Comparison of ENCODE assay signal across 31 cellular contexts in genomic region chrX:112644713-112645112, GRCh38. TPM values are rescaled to one million over a fixed set of nuclear protein-coding genes. Genes with fewer than 3 reads are reported as not detected.
"Had no signal": no experiment of that assay in that cellular context is flagged by ENCODE, and none has a peak within 500 bp of the region (broad histone marks: within the 10 kb centered on the region; RNA-seq: fewer than 3 reads in every experiment).

No MANE protein-coding gene starts in this region.

- H3K36me3 Mint-ChIP-seq: naive B cell had no signal

- H3K4me3 Mint-ChIP-seq: activated B cell treated with CpG ODN at 0.5 μM for 24 hours; activated CD4-positive, alpha-beta memory T cell treated with anti-CD3 and anti-CD28 coated beads for 36 hours; activated naive CD8-positive, alpha-beta T cell; activated T-cell treated with anti-CD3 and anti-CD28 coated beads, Interleukin-2, amount 50 U/mL, for 4 hours; naive B cell; stimulated activated naive B cell treated with anti-CD40 and anti-IgM and Interleukin-4, amounts not matched to agents 10 μg/mL and 1 μg/mL and 100 μg/mL, for 72 hours; T-helper 2 cell treated with Interferon-gamma antibody and Interleukin-4, amounts not matched to agents 5 μg/mL and 100 μg/mL, for 36 hours had no signal

- H3K4me1 Mint-ChIP-seq: activated B cell treated with CpG ODN at 0.5 μM for 24 hours, naive B cell had no signal

- DNase-seq: activated B cell treated with CpG ODN at 0.5 μM for 24 hours; activated CD4-positive, alpha-beta memory T cell treated with anti-CD3 and anti-CD28 coated beads for 36 hours; activated T-cell treated with anti-CD3 and anti-CD28 coated beads, Interleukin-2, amount 50 U/mL, for 4 hours; brain microvascular endothelial cell; foreskin fibroblast; head of caudate nucleus; hippocampal formation; left cardiac atrium; left ventricle myocardium superior; mammary epithelial cell; naive B cell; ovary; retina; sigmoid colon; stimulated activated CD4-positive, alpha-beta T cell treated with anti-CD3 and anti-CD28 coated beads, Interleukin-15, amount 100 ng/mL, for 24 hours; stimulated activated CD4-positive, alpha-beta T cell treated with anti-CD3 and anti-CD28 coated beads, Interleukin-2, amount 100 ng/mL, for 24 hours; stimulated activated naive B cell treated with anti-CD40 and anti-IgM and Interleukin-4, amounts not matched to agents 10 μg/mL and 1 μg/mL and 100 μg/mL, for 72 hours; T-helper 1 cell; trophoblast cell had no signal

- H3K4me3 ChIP-seq: ascending aorta, ovary, prostate gland, sigmoid colon, smooth muscle cell, thoracic aorta had no signal

- H3K27ac Mint-ChIP-seq: activated B cell treated with CpG ODN at 0.5 μM for 24 hours; activated CD4-positive, alpha-beta memory T cell treated with anti-CD3 and anti-CD28 coated beads for 36 hours; activated naive CD8-positive, alpha-beta T cell; activated T-helper 2 cell treated with anti-CD3 and anti-CD28 coated beads, Interferon-gamma antibody, Interleukin-2, Interleukin-4, amounts not matched to agents 10 μg/mL and 5 μg/mL and 100 μg/mL, durations not matched to agents 14 hours and 24 hours and 36 hours; naive B cell; stimulated activated naive B cell treated with anti-CD40 and anti-IgM and Interleukin-4, amounts not matched to agents 10 μg/mL and 1 μg/mL and 100 μg/mL, for 72 hours; T-helper 2 cell treated with Interferon-gamma antibody and Interleukin-4, amounts not matched to agents 5 μg/mL and 100 μg/mL, for 36 hours had no signal

- H3K27ac ChIP-seq: ascending aorta, brain microvascular endothelial cell, ovary, prostate gland, sigmoid colon, thoracic aorta had no signal

- FAIRE-seq: endothelial cell of umbilical vein, keratinocyte, urothelium cell line had no signal

- H3K4me1 ChIP-seq: ascending aorta, prostate gland, sigmoid colon had no signal

- H3K27me3 ChIP-seq: ascending aorta, brain microvascular endothelial cell, ovary, sigmoid colon had no signal

- H3K27me3 Mint-ChIP-seq: activated B cell treated with CpG ODN at 0.5 μM for 24 hours; activated CD4-positive, alpha-beta memory T cell treated with anti-CD3 and anti-CD28 coated beads for 36 hours; activated naive CD8-positive, alpha-beta T cell; naive B cell had no signal

- H3K9me3 Mint-ChIP-seq: T-helper 2 cell treated with Interferon-gamma antibody and Interleukin-4, amounts not matched to agents 5 μg/mL and 100 μg/mL, for 36 hours had no signal

- H3K36me3 ChIP-seq: ascending aorta, brain microvascular endothelial cell, ovary, prostate gland, sigmoid colon, thoracic aorta had no signal

- ATAC-seq: activated T-cell treated with anti-CD3 and anti-CD28 coated beads, Interleukin-2, amount 50 U/mL, for 4 hours; left cardiac atrium; left ventricle myocardium superior; stimulated activated naive B cell treated with anti-CD40 and anti-IgM and Interleukin-4, amounts not matched to agents 10 μg/mL and 1 μg/mL and 100 μg/mL, for 72 hours had no signal

- H3K9me3 ChIP-seq: ovary, prostate gland, sigmoid colon, thoracic aorta had no signal

- H3K4me2 ChIP-seq: smooth muscle cell had no signal

RNA-seq across cellular contexts. Expression of gene LHFPL1, which starts 35.0 kb away (rescaled TPM):
- total RNA-seq: activated B cell treated with CpG ODN at 0.5 μM for 24 hours; activated T-helper 2 cell treated with anti-CD3 and anti-CD28 coated beads, Interferon-gamma antibody, Interleukin-2, Interleukin-4, amounts not matched to agents 10 μg/mL and 5 μg/mL and 100 μg/mL, durations not matched to agents 14 hours and 24 hours and 36 hours; ascending aorta; chondrocyte; endothelial cell of umbilical vein; mammary epithelial cell; subcutaneous adipose tissue had no signal
- polyA plus RNA-seq: endothelial cell of umbilical vein, keratinocyte, mammary epithelial cell had no signal
